ENCODE assay signal across 10 cellular contexts in genomic region chrX:40952855-40953254, GRCh38.
DNase-seq lines count a peak whose midpoint lies in the region; ATAC-seq and TF ChIP-seq lines count a peak whose summit lies in the region.
"Had no signal": no experiment of that assay in that cellular context is flagged by ENCODE, and none has a peak within 500 bp of the region (broad histone marks: within the 10 kb centered on the region; RNA-seq: fewer than 3 reads in every experiment).

No MANE protein-coding gene starts in this region.

- CTCF ChIA-PET in SK-N-SH (lab: Yijun Ruan, JAX): no interaction called here

- peaks cover 6% of the 10 kb centered on the region for H3K9me3 Mint-ChIP-seq in neural progenitor cell

- no peaks in the 10 kb centered on the region for H3K9me3 ChIP-seq in SK-N-SH
- no peaks in the 10 kb centered on the region for H3K9me3 ChIP-seq in upper lobe of right lung
- peaks cover 3% of the 10 kb centered on the region for H3K9me3 ChIP-seq in neural progenitor cell (ENCODE audit: low read depth)

- ATAC-seq in upper lobe of right lung: peak; percentile 53
- ATAC-seq in GM21717 (IDR thresholded peaks at IDR 0.05; ENCODE audit: unreplicated experiment): no peak

- TF ChIP-seq CTCF in SK-N-SH (IDR thresholded peaks at IDR 0.05) (no peak), upper lobe of right lung (IDR thresholded peaks at IDR 0.05) (no peak), neural progenitor cell (IDR thresholded peaks at IDR 0.05) (no peak)

- H3K36me3 ChIP-seq in SK-N-SH (replicated peaks in 1 of 2; ENCODE audit: control insufficient read depth in 1 of 2, insufficient read depth in 2 of 2, low read length in 1 of 2): no peaks in the 10 kb centered on the region
- H3K36me3 ChIP-seq in upper lobe of right lung: no peaks in the 10 kb centered on the region
- H3K36me3 ChIP-seq in neural progenitor cell: no peaks in the 10 kb centered on the region

- H3K27me3 Mint-ChIP-seq in neural progenitor cell (ENCODE audit: insufficient read depth, low read depth): no peaks in the 10 kb centered on the region
- H3K27me3 Mint-ChIP-seq: brain had no signal

- no peaks in the 10 kb centered on the region for H3K9me2 ChIP-seq in SK-N-SH

- H3K27ac ChIP-seq in SK-N-SH (ENCODE audit: low read depth in 2 of 2, low read length in 1 of 2): no peak overlapping the region; a peak in 1 of 4 replicates
- no peak overlapping the region for H3K27ac ChIP-seq in upper lobe of right lung
- no peak overlapping the region for H3K27ac ChIP-seq in neural progenitor cell

- intact Hi-C loops in upper lobe of right lung (cut with DNase I): no loop called here

- POLR2A ChIA-PET in SK-N-SH (lab: Yijun Ruan, JAX): no interaction called here

- 23% methylated on average over 4 of the region's 4 CpGs for WGBS in SK-N-SH (ENCODE audit: low lambda C conversion rate)

- H3K4me3 ChIP-seq in SK-N-SH (ENCODE audit: low read depth in 2 of 2, low read length in 1 of 2) (peak overlapping the region; percentile 11 to 45; a peak in 3 of 4 replicates), upper lobe of right lung (peak overlapping the region; percentile 19), neural progenitor cell (no peak overlapping the region)

- no peak overlapping the region for H3K4me3 Mint-ChIP-seq in neural progenitor cell
- H3K4me3 Mint-ChIP-seq: brain had no signal

- H3F3A ChIP-seq in SK-N-SH (replicated peaks; ENCODE audit: insufficient read depth): no peaks in the 10 kb centered on the region
- H3F3A ChIP-seq in neural progenitor cell (ENCODE audit: low read depth): no peaks in the 10 kb centered on the region

- H3K27me3 ChIP-seq in SK-N-SH (ENCODE audit: insufficient read depth) (no peaks in the 10 kb centered on the region; the same call in 1 of the 2 replicates), upper lobe of right lung (no peaks in the 10 kb centered on the region), neural progenitor cell (no peaks in the 10 kb centered on the region)

- no peaks in the 10 kb centered on the region for H3K4me1 Mint-ChIP-seq in neural progenitor cell
- H3K4me1 Mint-ChIP-seq: brain had no signal

- no peaks in the 10 kb centered on the region for H3K79me2 ChIP-seq in SK-N-SH (ENCODE audit: insufficient read depth)
- no peaks in the 10 kb centered on the region for H3K79me2 ChIP-seq in neural progenitor cell (ENCODE audit: low read depth)

- no peaks in the 10 kb centered on the region for H3K36me3 Mint-ChIP-seq in neural progenitor cell
- H3K36me3 Mint-ChIP-seq: brain had no signal

- DNase-seq in stimulated activated CD4-positive, alpha-beta T cell treated with anti-CD3 and anti-CD28 coated beads, Interleukin-15, amount 100 ng/mL, for 24 hours: peak; percentile 8
- DNase-seq in stimulated activated CD4-positive, alpha-beta T cell treated with anti-CD3 and anti-CD28 coated beads, Interleukin-4, amount 100 ng/mL, for 1 hour: no peak
- DNase-seq in SK-N-SH (no peak), glomerular visceral epithelial cell (ENCODE audit: extremely low spot score) (peak; percentile 12), upper lobe of right lung (no peak), SHP77 treated with DMSO at 0.1 percent for 48 hours (lab: John Stamatoyannopoulos, UW) (no peak), neural progenitor cell (ENCODE audit: low spot score) (no peak)
- DNase-seq: NCI-H1694 treated with DMSO at 0.1 percent for 48 hours had no signal

- H3K27ac Mint-ChIP-seq in neural progenitor cell: no peak overlapping the region
- H3K27ac Mint-ChIP-seq: brain had no signal

- no peak for TF ChIP-seq EP300 in SK-N-SH (IDR thresholded peaks at IDR 0.05; ENCODE audit: borderline replicate concordance in 1 of 2, low read depth in 1 of 2, low read length in 1 of 2)

- no peaks in the 10 kb centered on the region for H4K20me1 ChIP-seq in SK-N-SH (ENCODE audit: insufficient read depth)
- no peaks in the 10 kb centered on the region for H4K20me1 ChIP-seq in neural progenitor cell (ENCODE audit: low read depth)

- H3K4me1 ChIP-seq in SK-N-SH (ENCODE audit: control insufficient read depth in 1 of 2, insufficient read depth in 2 of 2, low read depth in 1 of 2, low read length in 1 of 2) (no peaks in the 10 kb centered on the region), upper lobe of right lung (no peaks in the 10 kb centered on the region), neural progenitor cell (peaks cover 8% of the 10 kb centered on the region)

- H3K9ac ChIP-seq in SK-N-SH: no peak overlapping the region
- H3K9ac ChIP-seq in neural progenitor cell: no peak overlapping the region

- TF ChIP-seq RAD21 in SK-N-SH (IDR thresholded peaks at IDR 0.05; ENCODE audit: low read length): no peak

- H3K4me2 ChIP-seq in SK-N-SH (peak overlapping the region; percentile 57), neural progenitor cell (no peak overlapping the region)

- H2AFZ ChIP-seq in SK-N-SH (ENCODE audit: low read depth) (peak overlapping the region; percentile 17), neural progenitor cell (replicated peaks) (no peak overlapping the region)

TF ChIP-seq in SK-N-SH, 30 proteins besides CTCF, POLR2A, EP300 and RAD21:
- no peak for TF ChIP-seq NRF1 (IDR thresholded peaks at IDR 0.05; ENCODE audit: low read depth, low read length)
- no peak for TF ChIP-seq ELF1 (IDR thresholded peaks at IDR 0.05)
- TF ChIP-seq YY1 (IDR thresholded peaks at IDR 0.05; ENCODE audit: low read depth): no peak
- no peak for TF ChIP-seq POLR2AphosphoS5 (IDR thresholded peaks at IDR 0.05; ENCODE audit: low read depth, low read length)
- TF ChIP-seq FOXM1 (IDR thresholded peaks at IDR 0.05; ENCODE audit: low read depth): no peak
- TF ChIP-seq IRF3 (IDR thresholded peaks at IDR 0.05; ENCODE audit: low read depth, low read length): no peak
- no peak for TF ChIP-seq TEAD4 (IDR thresholded peaks at IDR 0.05; ENCODE audit: borderline replicate concordance, insufficient read depth)
- no peak for TF ChIP-seq RXRA (IDR thresholded peaks at IDR 0.05; ENCODE audit: borderline replicate concordance, low read depth)
- TF ChIP-seq RFX5 (IDR thresholded peaks at IDR 0.05; ENCODE audit: low read length): no peak
- TF ChIP-seq FOXJ3 (CRISPR knock-in tag; IDR thresholded peaks at IDR 0.05): no peak
- no peak for TF ChIP-seq MEF2A (IDR thresholded peaks at IDR 0.05; ENCODE audit: borderline replicate concordance, low read depth)
- TF ChIP-seq TAF1 (IDR thresholded peaks at IDR 0.05; ENCODE audit: borderline replicate concordance, low read depth, low read length): no peak
- no peak for TF ChIP-seq SIN3A (IDR thresholded peaks at IDR 0.05; ENCODE audit: borderline replicate concordance, low read depth, low read length)
- TF ChIP-seq CHD2 (IDR thresholded peaks at IDR 0.05; ENCODE audit: low read length, partially characterized antibody): no peak
- TF ChIP-seq SMC3 (IDR thresholded peaks at IDR 0.05; ENCODE audit: low read depth, low read length): no peak
- TF ChIP-seq ZBTB33 (IDR thresholded peaks at IDR 0.05; ENCODE audit: borderline replicate concordance, low read depth): no peak
- TF ChIP-seq USF1 (IDR thresholded peaks at IDR 0.05; ENCODE audit: borderline replicate concordance, low read depth): no peak

Comparison
In these comparisons a context has a peak if more than half of its experiments do, and no peak if none do; other contexts are left out.
1. DNase-seq: peak in stimulated activated CD4-positive, alpha-beta T cell treated with anti-CD3 and anti-CD28 coated beads, Interleukin-15, amount 100 ng/mL, for 24 hours (single experiment) and glomerular visceral epithelial cell (single experiment); none in stimulated activated CD4-positive, alpha-beta T cell treated with anti-CD3 and anti-CD28 coated beads, Interleukin-4, amount 100 ng/mL, for 1 hour (single experiment), SK-N-SH (single experiment), upper lobe of right lung (single experiment), SHP77 treated with DMSO at 0.1 percent for 48 hours (single experiment) and neural progenitor cell (single experiment).